Comparison of ENCODE assay signal across 9 cellular contexts in the genomic region with DNA sequence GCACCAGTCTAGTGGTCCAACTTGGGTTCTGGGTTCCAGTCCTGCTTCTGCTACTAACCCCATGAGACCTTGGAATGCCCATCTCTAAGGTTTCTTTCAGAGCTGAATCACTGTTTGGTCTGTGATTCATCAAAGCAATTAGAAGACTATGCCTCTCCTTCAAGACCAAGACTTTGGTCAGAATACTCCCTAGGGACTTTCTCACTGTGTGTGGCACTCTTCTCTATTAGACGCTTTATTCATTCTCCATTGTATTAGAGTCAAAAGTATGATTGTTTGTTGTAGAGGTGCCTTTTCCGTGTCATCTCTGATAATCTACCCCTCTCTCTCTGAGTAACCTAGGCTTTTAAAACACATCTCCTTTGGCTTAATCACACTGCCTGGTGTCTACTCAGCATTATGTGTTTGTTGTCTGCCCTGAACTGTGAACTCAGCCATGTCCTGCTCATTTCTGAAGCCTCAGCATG.
DNase-seq lines count a peak whose midpoint lies in the region; ATAC-seq, FAIRE-seq and TF ChIP-seq lines count a peak whose summit lies in the region.
"Had no signal": no experiment of that assay in that cellular context is flagged by ENCODE, and none has a peak within 500 bp of the region (broad histone marks: within the 10 kb centered on the region; RNA-seq: fewer than 3 reads in every experiment).

No MANE protein-coding gene starts in this region.

- POLR2A ChIA-PET in RWPE1 (lab: Yijun Ruan, JAX; ENCODE audit: low non-redundant PET) = no interaction called here

- no peak overlapping the region for H3K4me3 Mint-ChIP-seq in stimulated activated memory B cell treated with anti-CD40 and anti-IgM and Interleukin-4, amounts not matched to agents 10 μg/mL and 1 μg/mL and 100 μg/mL, for 72 hours
- H3K4me3 Mint-ChIP-seq: activated naive CD4-positive, alpha-beta T cell treated with anti-CD3 and anti-CD28 coated beads for 36 hours had no signal

- no peaks in the 10 kb centered on the region for H3K36me3 ChIP-seq in adrenal gland (replicated peaks in 1 of 2)

- TF ChIP-seq POLR2A in H54 (IDR thresholded peaks at IDR 0.05; ENCODE audit: low read depth, low read length) (no peak), adrenal gland (IDR thresholded peaks at IDR 0.05) (no peak)

- H3K27me3 ChIP-seq in adrenal gland = no peaks in the 10 kb centered on the region

- DNase-seq in H54 (ENCODE audit: insufficient read length, low spot score) = no peak
- DNase-seq in RWPE1 (ENCODE audit: low spot score) = peak; percentile 29
- peak; percentile 91 for DNase-seq in fibroblast of mammary gland (ENCODE audit: low read depth)
- no peak for DNase-seq in adrenal gland
- DNase-seq in stimulated activated naive CD4-positive, alpha-beta T cell treated with Interleukin-2 at 50 U/mL for 16 hours (lab: John Stamatoyannopoulos, UW) = no peak
- DNase-seq: activated naive CD4-positive, alpha-beta T cell treated with anti-CD3 and anti-CD28 coated beads for 36 hours; stimulated activated CD4-positive, alpha-beta T cell treated with anti-CD3 and anti-CD28 coated beads, Interleukin-15, amount 100 ng/mL, for 24 hours had no signal

- no peaks in the 10 kb centered on the region for H3K9me3 Mint-ChIP-seq in stimulated activated memory B cell treated with anti-CD40 and anti-IgM and Interleukin-4, amounts not matched to agents 10 μg/mL and 1 μg/mL and 100 μg/mL, for 72 hours
- H3K9me3 Mint-ChIP-seq: activated naive CD4-positive, alpha-beta T cell treated with anti-CD3 and anti-CD28 coated beads for 36 hours had no signal

- H3K36me3 Mint-ChIP-seq in stimulated activated memory B cell treated with anti-CD40 and anti-IgM and Interleukin-4, amounts not matched to agents 10 μg/mL and 1 μg/mL and 100 μg/mL, for 72 hours = peaks cover 16% of the 10 kb centered on the region

- FAIRE-seq in H54 (lab: Jason Lieb, UNC) = peak; percentile 88

- H3K27ac Mint-ChIP-seq in stimulated activated memory B cell treated with anti-CD40 and anti-IgM and Interleukin-4, amounts not matched to agents 10 μg/mL and 1 μg/mL and 100 μg/mL, for 72 hours = peak overlapping the region; percentile 13
- H3K27ac Mint-ChIP-seq: activated naive CD4-positive, alpha-beta T cell treated with anti-CD3 and anti-CD28 coated beads for 36 hours had no signal

- CTCF ChIA-PET in RWPE1 (lab: Yijun Ruan, JAX) = no interaction called here

- ATAC-seq in stimulated activated memory B cell treated with anti-CD40 and anti-IgM and Interleukin-4, amounts not matched to agents 10 μg/mL and 1 μg/mL and 100 μg/mL, for 72 hours = peak; percentile 84
- no peak for ATAC-seq in GM18502 (IDR thresholded peaks at IDR 0.05; ENCODE audit: poor library complexity, unreplicated experiment)

- peaks cover 11 to 23% of the 10 kb centered on the region in 2 donors for H3K4me1 ChIP-seq in adrenal gland (replicated peaks in 1 of 2)

- no peak for TF ChIP-seq CTCF in RWPE1 (conservative IDR thresholded peaks at IDR 0.05; ENCODE audit: low read depth)
- no peak for TF ChIP-seq CTCF in fibroblast of mammary gland (conservative IDR thresholded peaks at IDR 0.05; ENCODE audit: control insufficient read depth, insufficient read depth, low read depth, low read length)
- no peak for TF ChIP-seq CTCF in adrenal gland (IDR thresholded peaks at IDR 0.05)

- intact Hi-C loops in adrenal gland (cut with DNase I) = no loop called here

- no peak overlapping the region for H3K4me3 ChIP-seq in fibroblast of mammary gland (ENCODE audit: control insufficient read depth, low read depth, low read length)
- H3K4me3 ChIP-seq in adrenal gland = no peak overlapping the region

- no peaks in the 10 kb centered on the region for H3K27me3 Mint-ChIP-seq in stimulated activated memory B cell treated with anti-CD40 and anti-IgM and Interleukin-4, amounts not matched to agents 10 μg/mL and 1 μg/mL and 100 μg/mL, for 72 hours

- H3K27ac ChIP-seq in RWPE1 (no peak overlapping the region), adrenal gland (no peak overlapping the region)

- peaks cover 51% of the 10 kb centered on the region for H3K4me1 Mint-ChIP-seq in stimulated activated memory B cell treated with anti-CD40 and anti-IgM and Interleukin-4, amounts not matched to agents 10 μg/mL and 1 μg/mL and 100 μg/mL, for 72 hours

- 93 to 96% (median 94%) methylated on average over 2 of the region's 2 CpGs for WGBS in adrenal gland, 4 donors

- no peaks in the 10 kb centered on the region for H3K9me3 ChIP-seq in adrenal gland (replicated peaks in 1 of 3)

Comparison
In these comparisons a context has a peak if more than half of its experiments do, and no peak if none do; other contexts are left out.
1. DNase-seq: peak in RWPE1 (single experiment) and fibroblast of mammary gland (single experiment); none in H54 (single experiment), adrenal gland (0 of 7) and stimulated activated naive CD4-positive, alpha-beta T cell treated with Interleukin-2 at 50 U/mL for 16 hours (single experiment).